15 cellular contexts compared by ENCODE assay signal in the genomic region with DNA sequence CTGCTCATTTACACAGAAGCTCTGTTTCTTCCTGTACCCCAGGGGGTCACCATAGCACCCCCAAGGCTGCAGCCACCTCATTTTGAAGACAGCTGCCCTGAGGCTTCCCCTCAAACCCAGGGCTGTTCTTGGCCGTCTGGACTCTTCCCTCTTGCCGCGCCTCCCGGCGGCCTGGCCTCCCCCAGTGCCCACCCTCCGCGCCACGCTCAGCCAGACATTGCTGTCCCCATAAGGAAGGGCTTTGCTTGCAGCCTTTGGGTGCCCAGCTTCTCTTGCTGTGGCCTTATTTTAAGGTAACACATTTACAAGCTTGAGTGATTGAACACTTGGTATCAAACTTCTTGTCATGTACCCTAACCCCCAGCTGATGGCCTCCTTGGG.
A peak's percentile ranks its signal among the peaks of the same experiment; 100 is the strongest.
DNase-seq lines count a peak whose midpoint lies in the region; ATAC-seq and TF ChIP-seq lines count a peak whose summit lies in the region.
"Had no signal": no experiment of that assay in that cellular context is flagged by ENCODE, and none has a peak within 500 bp of the region (broad histone marks: within the 10 kb centered on the region; RNA-seq: fewer than 3 reads in every experiment).

No MANE protein-coding gene starts in this region.

- peaks cover 7% of the 10 kb centered on the region for H3K36me3 Mint-ChIP-seq in nephron (ENCODE audit: low read depth)
- H3K36me3 Mint-ChIP-seq: natural killer cell treated with Interleukin-12 subunit alpha and Interleukin-12 subunit beta and Interleukin-15 and Interleukin-18, amount 100 ng/mL, for 72 hours had no signal

- no peaks in the 10 kb centered on the region for H3K27me3 Mint-ChIP-seq in nephron (ENCODE audit: low read depth)
- H3K27me3 Mint-ChIP-seq: T-cell had no signal

- DNase-seq in NT2/D1 (ENCODE audit: low read depth, low spot score), result no peak
- peak in 1 of 10 donors; percentile 14 for DNase-seq in dorsolateral prefrontal cortex
- no peak for DNase-seq in transverse colon
- DNase-seq in NCI-H1092 (lab: John Stamatoyannopoulos, UW), result no peak
- no peak for DNase-seq in stimulated activated naive CD8-positive, alpha-beta T cell treated with anti-CD3 and anti-CD28 coated beads, Interleukin-15, Interleukin-2, amounts not matched to agents 100 U/mL and 50 U/mL, for 24 hours
- DNase-seq: activated CD4-positive, alpha-beta T cell treated with anti-CD3 and anti-CD28 coated beads, Interleukin-2, amount 50 U/mL, for 4 hours; activated naive CD4-positive, alpha-beta T cell; effector CD4-positive, alpha-beta T cell; NCI-H526; stimulated activated CD4-positive, alpha-beta T cell treated with anti-CD3 and anti-CD28 coated beads, Interleukin-2, amount 100 ng/mL, for 24 hours; T-cell had no signal

- no peaks in the 10 kb centered on the region for H3K9me3 Mint-ChIP-seq in nephron
- H3K9me3 Mint-ChIP-seq: natural killer cell treated with Interleukin-12 subunit alpha and Interleukin-12 subunit beta and Interleukin-15 and Interleukin-18, amount 100 ng/mL, for 72 hours; T-cell had no signal

- TF ChIP-seq POLR2A in transverse colon (IDR thresholded peaks at IDR 0.05), result no peak

- TF ChIP-seq CTCF in dorsolateral prefrontal cortex (IDR thresholded peaks at IDR 0.05 in 54 of 56, conservative IDR thresholded peaks at IDR 0.05 in 2 of 56; ENCODE audit: low read depth in 1 of 56, partially characterized antibody in 56 of 56), result no peak
- TF ChIP-seq CTCF in nephron (IDR thresholded peaks at IDR 0.05; ENCODE audit: unreplicated experiment in 3 of 3), result no peak
- TF ChIP-seq CTCF in transverse colon (IDR thresholded peaks at IDR 0.05), result no peak

- no peaks in the 10 kb centered on the region for H3K27me3 ChIP-seq in NT2/D1 (ENCODE audit: insufficient read depth, insufficient read length)
- H3K27me3 ChIP-seq in dorsolateral prefrontal cortex, result no peaks in the 10 kb centered on the region
- H3K27me3 ChIP-seq in transverse colon, result no peaks in the 10 kb centered on the region

- H3K27ac ChIP-seq in dorsolateral prefrontal cortex (peak overlapping the region in 56 of 59 donors; percentile 47 to 98 (median 92)), transverse colon (peak overlapping the region; percentile 43 to 92 (median 90))

- no peak overlapping the region for H3K4me3 Mint-ChIP-seq in nephron
- H3K4me3 Mint-ChIP-seq: natural killer cell treated with Interleukin-12 subunit alpha and Interleukin-12 subunit beta and Interleukin-15 and Interleukin-18, amount 100 ng/mL, for 72 hours; T-cell had no signal

- in situ Hi-C loops in transverse colon (cut with MboI; ENCODE audit: low pct_ligation_motif_present in 1 of 4, low pct_unique_long_range_greater_than_20kb in 1 of 4, low sequenced_read_pairs in 3 of 4), result no loop called here

- peaks cover 15% of the 10 kb centered on the region for H3K36me3 ChIP-seq in NT2/D1 (ENCODE audit: insufficient read depth, insufficient read length, low read length)
- no peaks in the 10 kb centered on the region for H3K36me3 ChIP-seq in transverse colon

- H3K4me3 ChIP-seq in NT2/D1 (ENCODE audit: insufficient read length, low read depth), result no peak overlapping the region
- H3K4me3 ChIP-seq in dorsolateral prefrontal cortex, result no peak overlapping the region
- no peak overlapping the region for H3K4me3 ChIP-seq in transverse colon
- H3K4me3 ChIP-seq: GM12878 had no signal

- H3K9ac ChIP-seq in NT2/D1 (ENCODE audit: insufficient read length, low read depth), result peak overlapping the region; percentile 44

- no peaks in the 10 kb centered on the region for H3K9me3 ChIP-seq in NT2/D1 (ENCODE audit: insufficient read depth, low read length)
- no peaks in the 10 kb centered on the region for H3K9me3 ChIP-seq in transverse colon

- H3K4me1 Mint-ChIP-seq in nephron, result peaks cover 46% of the 10 kb centered on the region

- 83 to 91% methylated on average over 1 to 8 of the region's 8 CpGs for WGBS in transverse colon (ENCODE audit: low coverage in 1 of 2), 2 donors

- TF ChIP-seq EP300 in transverse colon (IDR thresholded peaks at IDR 0.05; ENCODE audit: low read depth), result no peak

- no peak for ATAC-seq in GM18858 (IDR thresholded peaks at IDR 0.05; ENCODE audit: unreplicated experiment)
- no peak for ATAC-seq in stimulated activated naive CD8-positive, alpha-beta T cell treated with anti-CD3 and anti-CD28 coated beads, Interleukin-15, Interleukin-2, amounts not matched to agents 100 U/mL and 50 U/mL, for 24 hours
- ATAC-seq: GM12878; natural killer cell treated with Interleukin-12 subunit alpha and Interleukin-12 subunit beta and Interleukin-15 and Interleukin-18, amount 100 ng/mL, for 72 hours; T-cell had no signal

- H3K4me1 ChIP-seq in NT2/D1 (ENCODE audit: insufficient read depth, insufficient read length) (peaks cover 34% of the 10 kb centered on the region), transverse colon (peaks cover 37 to 70% (median 62%) of the 10 kb centered on the region in 4 donors)

- intact Hi-C loops in dorsolateral prefrontal cortex (cut with DNase I), result no loop called here
- intact Hi-C loops in transverse colon (cut with DNase I; ENCODE audit: low total_unique reads), result no loop called here

- peak overlapping the region in 2 of 3 experiments; percentile 65 to 75 for H3K27ac Mint-ChIP-seq in nephron
- H3K27ac Mint-ChIP-seq: natural killer cell treated with Interleukin-12 subunit alpha and Interleukin-12 subunit beta and Interleukin-15 and Interleukin-18, amount 100 ng/mL, for 72 hours had no signal
